10 cellular contexts compared by ENCODE assay signal in genomic region chr7:99563650-99564049, GRCh38. TPM values are rescaled to one million over a fixed set of nuclear protein-coding genes. Genes with fewer than 3 reads are reported as not detected.
DNase-seq lines count a peak whose midpoint lies in the region; ATAC-seq and TF ChIP-seq lines count a peak whose summit lies in the region.
"Had no signal": no experiment of that assay in that cellular context is flagged by ENCODE, and none has a peak within 500 bp of the region (broad histone marks: within the 10 kb centered on the region; RNA-seq: fewer than 3 reads in every experiment).

No MANE protein-coding gene starts in this region.

- H3K4me3 ChIP-seq in SJSA1 (no peak overlapping the region), psoas muscle (no peak overlapping the region), heart right ventricle (no peak overlapping the region)

- intact Hi-C loops in psoas muscle (cut with DNase I): no loop called here
- intact Hi-C loops in heart right ventricle (cut with DNase I): no loop called here

- ATAC-seq in psoas muscle (no peak), GM19463 (IDR thresholded peaks at IDR 0.05; ENCODE audit: unreplicated experiment) (no peak), heart right ventricle (no peak), GM18511 (IDR thresholded peaks at IDR 0.05; ENCODE audit: unreplicated experiment) (no peak)

- 84 to 89% (median 85%) methylated on average over 10 of the region's 10 CpGs for WGBS in psoas muscle, 3 donors
- WGBS in heart right ventricle, 2 donors: 86 to 89% methylated on average over 10 of the region's 10 CpGs

- DNase-seq in EL (peak; percentile 88), SJSA1 (ENCODE audit: low read depth in 1 of 2, low spot score in 2 of 2) (peak; percentile 91 to 97), epithelial cell of prostate (ENCODE audit: low read depth, low spot score) (no peak), psoas muscle (no peak), iPS-NIHi7 (ENCODE audit: extremely low spot score) (no peak), heart right ventricle (no peak)
- DNase-seq: NCI-H1417 had no signal

- H3K9me3 ChIP-seq in SJSA1 (replicated peaks): no peaks in the 10 kb centered on the region
- no peaks in the 10 kb centered on the region for H3K9me3 ChIP-seq in psoas muscle
- no peaks in the 10 kb centered on the region for H3K9me3 ChIP-seq in heart right ventricle

- H3K36me3 ChIP-seq in SJSA1 (peaks cover 81% of the 10 kb centered on the region), psoas muscle (ENCODE audit: insufficient read depth in 1 of 2, low read depth in 1 of 2) (peaks cover 25 to 81% of the 10 kb centered on the region in 2 donors), heart right ventricle (peaks cover 0 to 87% (median 57%) of the 10 kb centered on the region in 9 donors)

- H3K27ac ChIP-seq in SJSA1: peak overlapping the region; percentile 98
- peak overlapping the region; percentile 94 for H3K27ac ChIP-seq in epithelial cell of prostate
- H3K27ac ChIP-seq in psoas muscle: peak overlapping the region; percentile 95
- no peak overlapping the region for H3K27ac ChIP-seq in heart right ventricle

- H3K4me1 ChIP-seq in SJSA1 (replicated peaks) (peaks cover 54% of the 10 kb centered on the region), psoas muscle (peaks cover 44% of the 10 kb centered on the region), heart right ventricle (peaks cover 4 to 41% (median 19%) of the 10 kb centered on the region in 9 donors)

- TF ChIP-seq CTCF in psoas muscle (IDR thresholded peaks at IDR 0.05) (no peak), heart right ventricle (IDR thresholded peaks at IDR 0.05) (no peak)

- no peaks in the 10 kb centered on the region for H3K27me3 ChIP-seq in SJSA1 (replicated peaks)
- no peaks in the 10 kb centered on the region for H3K27me3 ChIP-seq in psoas muscle (ENCODE audit: insufficient read depth in 3 of 3, low read length in 2 of 3)
- H3K27me3 ChIP-seq in heart right ventricle: no peaks in the 10 kb centered on the region

RNA-seq across cellular contexts. Expression of gene ZNF655, which starts 5.2 kb away (rescaled TPM):
- 107 and 109 TPM in 2 replicates for total RNA-seq in SJSA1 (2014; rRNA removed; shearing (Covaris generic))
- total RNA-seq in psoas muscle: 10 to 100 TPM; 30.9 to 43.8 (median 36.6) TPM
- polyA plus RNA-seq in psoas muscle: 10 to 100 TPM; 27.3 to 63.7 (median 46.9) TPM
- 10 to 100 TPM; 27.2 to 37.6 (median 30.8) TPM for total RNA-seq in heart right ventricle
- 10 to 100 TPM; 22.0 to 54.1 TPM for polyA plus RNA-seq in heart right ventricle

RNA-seq across cellular contexts. Expression of gene FAM200A, which starts 11.7 kb away (rescaled TPM):
- total RNA-seq in SJSA1 (2014; rRNA removed; shearing (Covaris generic)): 6.8 and 7.9 TPM in 2 replicates
- total RNA-seq in psoas muscle (1 to 10 TPM; 2.9 to 6.3 (median 4.4) TPM), heart right ventricle (1 to 10 TPM; 4.3 to 7.7 (median 5.6) TPM)
- polyA plus RNA-seq in psoas muscle (10 to 100 TPM in 1 of 3 donors, 1 to 10 TPM in 2; 4.1 to 12.4 (median 4.6) TPM), heart right ventricle (1 to 10 TPM; 3.4 to 7.5 TPM)

RNA-seq across cellular contexts. Expression of gene TMEM225B, which starts 34.4 kb away (rescaled TPM):
- total RNA-seq in SJSA1 (2014; rRNA removed; shearing (Covaris generic)): 0.41 and 1.1 TPM in 2 replicates
- total RNA-seq in psoas muscle: under 1 TPM in 2 of 4 donors, not detected in 2; 0.42 to 0.86 TPM
- polyA plus RNA-seq in psoas muscle: under 1 TPM; 0.20 to 0.55 (median 0.34) TPM
- under 1 TPM in 3 of 10 donors, not detected in 7; 0.20 to 0.23 (median 0.23) TPM for total RNA-seq in heart right ventricle
- under 1 TPM; 0.10 to 0.37 TPM for polyA plus RNA-seq in heart right ventricle
- total RNA-seq: lung microvascular endothelial cell had no signal

RNA-seq across cellular contexts. Expression of gene ZSCAN25, which starts 53.1 kb away (rescaled TPM):
- 26.9 and 28.3 TPM in 2 replicates for total RNA-seq in SJSA1 (2014; rRNA removed; shearing (Covaris generic))
- total RNA-seq in psoas muscle: 10 to 100 TPM in 1 of 4 donors, 1 to 10 TPM in 3; 6.3 to 10.5 (median 7.0) TPM
- 1 to 10 TPM; 2.6 to 5.8 (median 2.6) TPM for polyA plus RNA-seq in psoas muscle
- 10 to 100 TPM in 3 of 10 donors, 1 to 10 TPM in 7; 6.1 to 10.5 (median 7.8) TPM for total RNA-seq in heart right ventricle
- polyA plus RNA-seq in heart right ventricle: 1 to 10 TPM; 2.5 to 3.6 TPM

RNA-seq across cellular contexts. Expression of gene ZKSCAN5, which starts 59.2 kb away (rescaled TPM):
- 10.2 and 16.1 TPM in 2 replicates for total RNA-seq in SJSA1 (2014; rRNA removed; shearing (Covaris generic))
- total RNA-seq in psoas muscle: 1 to 10 TPM; 7.3 to 9.6 (median 9.4) TPM
- polyA plus RNA-seq in psoas muscle: 10 to 100 TPM in 1 of 3 donors, 1 to 10 TPM in 2; 3.1 to 15.4 (median 4.3) TPM
- total RNA-seq in heart right ventricle: 1 to 10 TPM; 5.7 to 8.5 (median 7.8) TPM
- 1 to 10 TPM; 2.8 to 3.0 TPM for polyA plus RNA-seq in heart right ventricle

Comparison
In these comparisons a context has a peak if more than half of its experiments do, and no peak if none do; other contexts are left out.
1. DNase-seq: peak in EL (single experiment) and SJSA1 (2 of 2); none in epithelial cell of prostate (single experiment), psoas muscle (0 of 2), iPS-NIHi7 (single experiment) and heart right ventricle (0 of 2).
2. H3K27ac ChIP-seq: peak in SJSA1 (single experiment), epithelial cell of prostate (single experiment) and psoas muscle (single experiment); none in heart right ventricle (0 of 10).